Comparison of ENCODE assay signal across 8 cellular contexts in genomic region chr4:55854132-55854531, GRCh38. TPM values are rescaled to one million over a fixed set of nuclear protein-coding genes. Genes with fewer than 3 reads are reported as not detected.
A peak's percentile ranks its signal among the peaks of the same experiment; 100 is the strongest.
DNase-seq lines count a peak whose midpoint lies in the region; ATAC-seq and TF ChIP-seq lines count a peak whose summit lies in the region.

No MANE protein-coding gene starts in this region.

- TF ChIP-seq CTCF in nephron (IDR thresholded peaks at IDR 0.05; ENCODE audit: unreplicated experiment in 3 of 3): no peak

- no peaks in the 10 kb centered on the region for H3K27me3 Mint-ChIP-seq in CD8-positive, alpha-beta memory T cell
- peaks cover 18% of the 10 kb centered on the region for H3K27me3 Mint-ChIP-seq in nephron (ENCODE audit: low read depth)

- H3K27ac ChIP-seq in CD8-positive, alpha-beta memory T cell (ENCODE audit: low read depth, low read length): peak overlapping the region; percentile 76
- H3K27ac ChIP-seq in KOPT-K1 (ENCODE audit: low read depth, low read length, poor library complexity, severe bottlenecking): peak overlapping the region; percentile 79
- H3K27ac ChIP-seq in duodenal mucosa (ENCODE audit: low read depth, low read length): no peak overlapping the region

- H3K4me1 ChIP-seq in CD8-positive, alpha-beta memory T cell (ENCODE audit: insufficient read depth, low read length): peaks cover 35% of the 10 kb centered on the region
- H3K4me1 ChIP-seq in duodenal mucosa (ENCODE audit: control insufficient read depth in 1 of 2, insufficient read depth in 2 of 2, low read length in 2 of 2): peaks cover 19 to 30% of the 10 kb centered on the region in 2 donors

- H3K27me3 ChIP-seq in CD8-positive, alpha-beta memory T cell (ENCODE audit: insufficient read depth, low read length, poor library complexity, severe bottlenecking): no peaks in the 10 kb centered on the region
- H3K27me3 ChIP-seq in duodenal mucosa (ENCODE audit: control insufficient read depth in 1 of 2, insufficient read depth in 2 of 2, low read length in 2 of 2): no peaks in the 10 kb centered on the region

- ATAC-seq in GM19395 (IDR thresholded peaks at IDR 0.05; ENCODE audit: unreplicated experiment): no peak

- no peaks in the 10 kb centered on the region for H3K9me3 ChIP-seq in CD8-positive, alpha-beta memory T cell (ENCODE audit: low read length)
- peaks cover 6% of the 10 kb centered on the region for H3K9me3 ChIP-seq in KOPT-K1 (ENCODE audit: insufficient read depth, low read length, poor library complexity, severe bottlenecking)
- no peaks in the 10 kb centered on the region for H3K9me3 ChIP-seq in duodenal mucosa (ENCODE audit: control insufficient read depth in 1 of 2, low read length in 2 of 2)

- H3K9me3 Mint-ChIP-seq in CD8-positive, alpha-beta memory T cell: no peaks in the 10 kb centered on the region
- peaks cover 5% of the 10 kb centered on the region for H3K9me3 Mint-ChIP-seq in nephron

- peaks cover 4 to 26% (median 9%) of the 10 kb centered on the region in 3 donors for H3K36me3 Mint-ChIP-seq in CD8-positive, alpha-beta memory T cell
- H3K36me3 Mint-ChIP-seq in nephron (ENCODE audit: low read depth): peaks cover 18% of the 10 kb centered on the region

- H3K9ac ChIP-seq in duodenal mucosa (ENCODE audit: low read depth in 1 of 2, low read length in 2 of 2): peak overlapping the region; percentile 92 to 96

- CTCF ChIA-PET in CD8-positive, alpha-beta memory T cell (lab: Charles Lee): interaction anchor here (1.1 to 2.0 kb wide), 5 partner anchors 8 to 508 kb away, joined by 3 to 14 read pairs (median 5); partner anchors contain the start of genes CEP135 and SRD5A3

- H3K4me3 Mint-ChIP-seq in CD8-positive, alpha-beta memory T cell: no peak overlapping the region
- H3K4me3 Mint-ChIP-seq in nephron: no peak overlapping the region

- H3K27ac Mint-ChIP-seq in CD8-positive, alpha-beta memory T cell: peak overlapping the region in 4 of 8 donors; percentile 44 to 97 (median 73)
- peak overlapping the region; percentile 75 to 91 (median 85) for H3K27ac Mint-ChIP-seq in nephron

- no peaks in the 10 kb centered on the region for H3K36me3 ChIP-seq in CD8-positive, alpha-beta memory T cell (ENCODE audit: insufficient read depth, low read length)
- H3K36me3 ChIP-seq in KOPT-K1 (ENCODE audit: insufficient read depth, low read length) (peaks cover 9% of the 10 kb centered on the region; the same call in 1 of the 2 replicates), duodenal mucosa (ENCODE audit: control insufficient read depth in 1 of 2, insufficient read depth in 2 of 2, low read length in 2 of 2) (peaks cover 0 to 3% of the 10 kb centered on the region in 2 donors)

- H3K4me1 Mint-ChIP-seq in CD8-positive, alpha-beta memory T cell: peaks cover 17 to 50% (median 45%) of the 10 kb centered on the region in 3 donors
- no peaks in the 10 kb centered on the region for H3K4me1 Mint-ChIP-seq in nephron

- peak overlapping the region; percentile 88 for H3K4me3 ChIP-seq in CD8-positive, alpha-beta memory T cell (ENCODE audit: low read length)
- H3K4me3 ChIP-seq in duodenal mucosa (ENCODE audit: low read depth in 1 of 2, low read length in 2 of 2): peak overlapping the region; percentile 98 to 99

- DNase-seq in CD8-positive, alpha-beta memory T cell: no peak
- DNase-seq in midbrain (lab: John Stamatoyannopoulos, UW) (no peak), H4 (ENCODE audit: low spot score) (no peak), amniotic stem cell (lab: John Stamatoyannopoulos, UW) (no peak)

- POLR2A ChIA-PET in CD8-positive, alpha-beta memory T cell (lab: Charles Lee): interaction anchor here (0.7 to 1.1 kb wide), 3 partner anchors 13 to 458 kb away, joined by 3 to 6 read pairs (median 4); partner anchors contain the start of gene CEP135

RNA-seq across cellular contexts. Expression of gene EXOC1, which starts 0.7 kb away (rescaled TPM):
- 10 to 100 TPM; 23.4 to 24.6 TPM for total RNA-seq in CD8-positive, alpha-beta memory T cell
- polyA plus RNA-seq in CD8-positive, alpha-beta memory T cell: 13.3 TPM
- 24.0 and 25.1 TPM in 2 replicates for total RNA-seq in H4 (2014; rRNA removed; shearing (Covaris generic))

RNA-seq across cellular contexts. Expression of gene EXOC1L, which starts 34.5 kb away (rescaled TPM):
- total RNA-seq in CD8-positive, alpha-beta memory T cell: not detected
- polyA plus RNA-seq in CD8-positive, alpha-beta memory T cell: not detected
- not detected in 2 replicates for total RNA-seq in H4 (2014; rRNA removed; shearing (Covaris generic))
